13 cellular contexts compared by ENCODE assay signal in the genomic region with DNA sequence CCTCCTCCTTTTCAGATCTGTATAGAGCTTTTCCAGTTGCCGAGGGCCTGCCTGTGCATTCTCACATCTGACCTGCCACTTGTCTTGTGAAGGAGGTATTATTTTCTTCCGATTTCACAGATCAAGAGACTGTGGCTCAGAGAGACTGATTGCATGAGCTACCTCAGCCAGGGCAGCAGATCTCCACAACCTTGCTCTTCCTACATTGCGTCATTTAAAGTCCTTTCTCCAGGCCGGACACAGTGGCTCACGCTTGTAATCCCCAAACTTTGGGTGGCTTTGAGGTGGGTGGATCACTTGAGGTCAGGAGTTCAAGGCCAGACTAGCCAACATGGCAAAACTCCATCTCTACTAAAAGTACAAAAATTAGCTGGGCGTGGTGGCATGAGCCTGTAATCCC. TPM values are rescaled to one million over a fixed set of nuclear protein-coding genes. Genes with fewer than 3 reads are reported as not detected.
A peak's percentile ranks its signal among the peaks of the same experiment; 100 is the strongest.
DNase-seq lines count a peak whose midpoint lies in the region; ATAC-seq and TF ChIP-seq lines count a peak whose summit lies in the region.
"Not testable (repeated sequence)": the region's sequence is repeated elsewhere in the genome, so short reads cannot be mapped to it uniquely, and the experiment has no call there.
"Had no signal": no experiment of that assay in that cellular context is flagged by ENCODE, and none has a peak within 500 bp of the region (broad histone marks: within the 10 kb centered on the region; RNA-seq: fewer than 3 reads in every experiment).

No MANE protein-coding gene starts in this region.

- H3K27ac ChIP-seq in SU-DHL-6 (ENCODE audit: low read depth, low read length) = peak overlapping the region; percentile 91

- peak overlapping the region; percentile 52 for H3K9ac ChIP-seq in SU-DHL-6 (ENCODE audit: low read length)

- H3F3A ChIP-seq in SU-DHL-6 (ENCODE audit: insufficient read depth) = peaks cover 30% of the 10 kb centered on the region

- peak overlapping the region; percentile 78 to 91 (median 88) for H3K27ac Mint-ChIP-seq in naive B cell
- H3K27ac Mint-ChIP-seq in stimulated activated naive B cell treated with anti-CD40 and anti-IgM and Interleukin-4, amounts not matched to agents 10 μg/mL and 1 μg/mL and 100 μg/mL, for 72 hours = peak overlapping the region; percentile 49

- not testable (repeated sequence) for H2AFZ ChIP-seq in SU-DHL-6 (ENCODE audit: low read depth, low read length, severe bottlenecking)

- peak overlapping the region in 7 of 8 donors; percentile 74 to 90 (median 82) for H3K4me3 Mint-ChIP-seq in naive B cell
- H3K4me3 Mint-ChIP-seq in stimulated activated naive B cell treated with anti-CD40 and anti-IgM and Interleukin-4, amounts not matched to agents 10 μg/mL and 1 μg/mL and 100 μg/mL, for 72 hours = peak overlapping the region in 1 of 2 donors; percentile 49

- peak overlapping the region; percentile 65 for H3K4me2 ChIP-seq in SU-DHL-6 (ENCODE audit: low read depth, low read length, poor library complexity, severe bottlenecking)

- not testable (repeated sequence) for H3K27me3 ChIP-seq in SU-DHL-6 (ENCODE audit: low read length)

- H3K4me1 Mint-ChIP-seq in naive B cell = peaks cover 42 to 92% (median 81%) of the 10 kb centered on the region in 3 donors
- H3K4me1 Mint-ChIP-seq in stimulated activated naive B cell treated with anti-CD40 and anti-IgM and Interleukin-4, amounts not matched to agents 10 μg/mL and 1 μg/mL and 100 μg/mL, for 72 hours = peaks cover 54 to 77% of the 10 kb centered on the region in 2 donors

- H3K9me2 ChIP-seq in SU-DHL-6 (replicated peaks; ENCODE audit: insufficient read depth, low read length) = not testable (repeated sequence)

- H3K4me3 ChIP-seq in SU-DHL-6 (ENCODE audit: insufficient read depth, low read length, poor library complexity, severe bottlenecking) = peak overlapping the region; percentile 50

- not testable (repeated sequence) for H3K9me3 ChIP-seq in SU-DHL-6 (ENCODE audit: insufficient read depth, low read length)

- not testable (repeated sequence) for H3K79me2 ChIP-seq in SU-DHL-6 (ENCODE audit: insufficient read depth, low read length)

- not testable (repeated sequence) for H3K9me3 Mint-ChIP-seq in naive B cell; stimulated activated naive B cell treated with anti-CD40 and anti-IgM and Interleukin-4, amounts not matched to agents 10 μg/mL and 1 μg/mL and 100 μg/mL, for 72 hours

- H4K20me1 ChIP-seq in SU-DHL-6 (ENCODE audit: low read depth, low read length) = not testable (repeated sequence)

- ATAC-seq in left ventricle myocardium superior; naive B cell (ENCODE audit: low read depth in 2 of 2); stimulated activated naive B cell treated with anti-CD40 and anti-IgM and Interleukin-4, amounts not matched to agents 10 μg/mL and 1 μg/mL and 100 μg/mL, for 72 hours (replicated peaks): not testable (repeated sequence)

- TF ChIP-seq CTCF in SU-DHL-6 (IDR thresholded peaks at IDR 0.05; ENCODE audit: insufficient read depth, low read length, poor library complexity, severe bottlenecking) = not testable (repeated sequence)

- intact Hi-C loops in left ventricle myocardium superior (cut with micrococcal nuclease) = not testable (repeated sequence)

- not testable (repeated sequence) for H3K36me3 ChIP-seq in SU-DHL-6 (ENCODE audit: low read length)

- H3K36me3 Mint-ChIP-seq in naive B cell; stimulated activated naive B cell treated with anti-CD40 and anti-IgM and Interleukin-4, amounts not matched to agents 10 μg/mL and 1 μg/mL and 100 μg/mL, for 72 hours: not testable (repeated sequence)

- peak; percentile 10 for DNase-seq in DMS53 (lab: John Stamatoyannopoulos, UW)
- peak; percentile 16 for DNase-seq in MV-4-11 (lab: John Stamatoyannopoulos, UW)
- DNase-seq in amniotic epithelial cell (ENCODE audit: low read depth) = peak; percentile 6
- DNase-seq in left ventricle myocardium superior = peak; percentile 6
- DNase-seq in naive B cell; stimulated activated naive B cell treated with anti-CD40 and anti-IgM and Interleukin-4, amounts not matched to agents 10 μg/mL and 1 μg/mL and 100 μg/mL, for 72 hours: not testable (repeated sequence)

- H3K27me3 Mint-ChIP-seq in naive B cell; stimulated activated naive B cell treated with anti-CD40 and anti-IgM and Interleukin-4, amounts not matched to agents 10 μg/mL and 1 μg/mL and 100 μg/mL, for 72 hours: not testable (repeated sequence)

RNA-seq across cellular contexts. Expression of a gene that starts 1.4 kb away (rescaled TPM):
- total RNA-seq in left ventricle myocardium superior = not detected
- polyA plus RNA-seq in naive B cell (ENCODE audit: low read depth in 6 of 6) = 1 to 10 TPM in 1 of 6 donors, not detected in 5; 1.8 TPM
- total RNA-seq: Calu3; CD4-positive, CD25-positive, alpha-beta regulatory T cell; GM23248 had no signal
- polyA plus RNA-seq: A549, AG04450, BJ, GM23248 had no signal

RNA-seq across cellular contexts. Expression of a gene that starts 9.0 kb away (rescaled TPM):
- not detected for total RNA-seq in left ventricle myocardium superior
- polyA plus RNA-seq in naive B cell (ENCODE audit: low read depth in 6 of 6) = not detected
- total RNA-seq: Calu3; CD4-positive, CD25-positive, alpha-beta regulatory T cell; GM23248 had no signal
- polyA plus RNA-seq: A549; AG04450; BJ; CD4-positive, CD25-positive, alpha-beta regulatory T cell; GM23248 had no signal

RNA-seq across cellular contexts. Expression of a gene that starts 12.1 kb away (rescaled TPM):
- 5.7 TPM for total RNA-seq in left ventricle myocardium superior
- polyA plus RNA-seq in naive B cell (ENCODE audit: low read depth in 6 of 6) = 1,000 to 10,000 TPM; 2,263 to 2,851 (median 2,433) TPM
- total RNA-seq: Calu3, GM23248 had no signal
- polyA plus RNA-seq: AG04450, GM23248 had no signal

RNA-seq across cellular contexts. Expression of a gene that starts 23.7 kb away (rescaled TPM):
- not detected for total RNA-seq in left ventricle myocardium superior
- polyA plus RNA-seq in naive B cell (ENCODE audit: low read depth in 6 of 6) = not detected
- total RNA-seq: Calu3, GM23248 had no signal
- polyA plus RNA-seq: A549; AG04450; BJ; CD4-positive, CD25-positive, alpha-beta regulatory T cell; GM23248 had no signal

RNA-seq across cellular contexts. Expression of a gene that starts 38.3 kb away (rescaled TPM):
- not detected for total RNA-seq in left ventricle myocardium superior
- not detected for polyA plus RNA-seq in naive B cell (ENCODE audit: low read depth in 6 of 6)
- total RNA-seq: Calu3; CD4-positive, CD25-positive, alpha-beta regulatory T cell; GM23248 had no signal
- polyA plus RNA-seq: A549; AG04450; BJ; CD4-positive, CD25-positive, alpha-beta regulatory T cell; GM23248 had no signal
